Comparison of ENCODE assay signal across 1 cellular context in genomic region chr6:42200035-42200434, GRCh38.
TF ChIP-seq lines count a peak whose summit lies in the region.

No MANE protein-coding gene starts in this region.

TF ChIP-seq in SK-N-SH, 30 proteins besides CTCF, POLR2A, EP300 and RAD21 (continued from another document):
- TF ChIP-seq REST (IDR thresholded peaks at IDR 0.05; ENCODE audit: low read depth, low read length), result peak; percentile 19; the same call in 1 of the 2 replicates
- TF ChIP-seq YY1 (IDR thresholded peaks at IDR 0.05; ENCODE audit: low read depth), result no peak; the same call in 1 of the 2 replicates
- TF ChIP-seq RXRA (IDR thresholded peaks at IDR 0.05; ENCODE audit: borderline replicate concordance, low read depth), result peak; percentile 64; the same call in 1 of the 2 replicates
- TF ChIP-seq GABPA (IDR thresholded peaks at IDR 0.05; ENCODE audit: low read depth), result no peak
- no peak for TF ChIP-seq RFX5 (IDR thresholded peaks at IDR 0.05; ENCODE audit: low read length)
- no peak; the same call in 1 of the 2 replicates for TF ChIP-seq SIN3A (IDR thresholded peaks at IDR 0.05; ENCODE audit: borderline replicate concordance, low read depth, low read length)
- peak; percentile 92 for TF ChIP-seq NFIC (IDR thresholded peaks at IDR 0.05; ENCODE audit: borderline replicate concordance)
- TF ChIP-seq EZH2phosphoT487 (IDR thresholded peaks at IDR 0.05; ENCODE audit: borderline replicate concordance, low read depth), result no peak
- TF ChIP-seq JUND (IDR thresholded peaks at IDR 0.05), result peak; percentile 90
- no peak for TF ChIP-seq CHD2 (IDR thresholded peaks at IDR 0.05; ENCODE audit: low read length, partially characterized antibody)
- TF ChIP-seq PBX3 (IDR thresholded peaks at IDR 0.05), result peak; percentile 81
- no peak for TF ChIP-seq IRF3 (IDR thresholded peaks at IDR 0.05; ENCODE audit: low read depth, low read length)
- TF ChIP-seq MEF2A (IDR thresholded peaks at IDR 0.05; ENCODE audit: borderline replicate concordance, low read depth), result peak; percentile 81; the same call in 1 of the 2 replicates
- no peak for TF ChIP-seq NRF1 (IDR thresholded peaks at IDR 0.05; ENCODE audit: low read depth, low read length)
- TF ChIP-seq FOXJ3 (CRISPR knock-in tag; IDR thresholded peaks at IDR 0.05), result no peak
- TF ChIP-seq SMC3 (IDR thresholded peaks at IDR 0.05; ENCODE audit: low read depth, low read length), result no peak
- no peak for TF ChIP-seq TAF1 (IDR thresholded peaks at IDR 0.05; ENCODE audit: borderline replicate concordance, low read depth, low read length)
- peak; percentile 46; the same call in 1 of the 2 replicates for TF ChIP-seq MAX (IDR thresholded peaks at IDR 0.05; ENCODE audit: low read depth)
- no peak for TF ChIP-seq RCOR1 (IDR thresholded peaks at IDR 0.05; ENCODE audit: low read length)
- no peak for TF ChIP-seq USF2 (IDR thresholded peaks at IDR 0.05; ENCODE audit: borderline replicate concordance, low read depth, low read length)
- no peak for TF ChIP-seq GATA2 (CRISPR knock-in tag; IDR thresholded peaks at IDR 0.05)
- TF ChIP-seq ELF1 (IDR thresholded peaks at IDR 0.05), result 0 out of 2 replicates have a peak, but pooled peaks have one; percentile 13
- TF ChIP-seq ZBTB33 (IDR thresholded peaks at IDR 0.05; ENCODE audit: borderline replicate concordance, low read depth), result peak; percentile 43; the same call in 1 of the 2 replicates
- peak; percentile 80 for TF ChIP-seq TEAD4 (IDR thresholded peaks at IDR 0.05; ENCODE audit: borderline replicate concordance, insufficient read depth)
- no peak for TF ChIP-seq MXI1 (IDR thresholded peaks at IDR 0.05; ENCODE audit: low read depth, low read length)
